ENCODE assay signal across 25 cellular contexts in the genomic region with DNA sequence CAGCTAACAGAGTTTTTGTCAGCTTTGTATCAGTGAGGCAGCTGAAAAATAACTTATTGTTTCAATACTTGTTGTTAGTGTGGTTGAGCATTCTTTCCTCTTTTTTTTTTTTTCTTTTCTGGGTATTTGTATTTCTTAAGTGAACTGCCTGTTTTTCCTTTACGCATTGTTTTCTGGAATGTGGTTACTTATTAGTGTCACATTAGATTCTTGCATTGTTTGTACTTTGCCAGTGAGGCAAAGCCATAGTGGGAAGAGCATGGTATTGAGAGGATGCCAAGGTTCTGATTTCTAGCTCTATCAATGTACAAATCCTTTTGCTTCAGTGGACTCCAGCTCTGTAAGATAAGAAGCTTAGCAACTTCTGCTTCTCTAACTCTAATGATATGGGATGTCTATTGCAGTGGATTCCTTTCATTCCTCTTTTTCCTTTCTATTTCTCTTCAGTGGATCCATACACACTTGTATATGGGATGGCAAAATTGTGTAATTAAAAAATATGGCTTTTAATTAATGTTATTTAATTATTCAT.
"Had no signal": no experiment of that assay in that cellular context is flagged by ENCODE, and none has a peak within 500 bp of the region (broad histone marks: within the 10 kb centered on the region; RNA-seq: fewer than 3 reads in every experiment).

No MANE protein-coding gene starts in this region.

- DNase-seq: activated CD4-positive, alpha-beta T cell treated with anti-CD3 and anti-CD28 coated beads for 1 hour; activated CD4-positive, alpha-beta T cell treated with anti-CD3 and anti-CD28 coated beads, Interleukin-2, amount 50 U/mL, for 1 hour; activated CD8-positive, alpha-beta T cell treated with anti-CD3 and anti-CD28 coated beads, Interleukin-2, amount 10 ng/mL, durations not matched to agents 7 days and 5 days; activated gamma-delta T cell treated with Interleukin-2 at 50 U/mL for 16 hours; activated T-cell treated with anti-CD3 and anti-CD28 coated beads, Interleukin-2, amount 50 U/mL, for 1 hour; adrenal gland; central memory CD4-positive, alpha-beta T cell; effector memory CD4-positive, alpha-beta T cell; gastrocnemius medialis; hippocampal formation; kidney glomerular epithelial cell; left ventricle myocardium inferior; naive thymus-derived CD4-positive, alpha-beta T cell; spleen; stimulated activated CD4-positive, alpha-beta T cell treated with anti-CD3 and anti-CD28 coated beads, Interleukin-4, amount 100 ng/mL, for 1 hour; stimulated activated naive CD8-positive, alpha-beta T cell treated with anti-CD3 and anti-CD28 coated beads, Interleukin-15, Interleukin-2, amounts not matched to agents 100 U/mL and 50 U/mL, for 24 hours; WERI-Rb-1 had no signal

- H3K27me3 Mint-ChIP-seq: activated naive CD8-positive, alpha-beta T cell; naive thymus-derived CD4-positive, alpha-beta T cell had no signal

- H3K27me3 ChIP-seq: adrenal gland, ascending aorta, gastrocnemius medialis, right atrium auricular region, spleen had no signal

- ATAC-seq: activated CD8-positive, alpha-beta T cell treated with anti-CD3 and anti-CD28 coated beads, Interleukin-2, amount 10 ng/mL, durations not matched to agents 7 days and 5 days; esophagus mucosa; gastrocnemius medialis; naive thymus-derived CD4-positive, alpha-beta T cell; stimulated activated naive CD8-positive, alpha-beta T cell treated with anti-CD3 and anti-CD28 coated beads, Interleukin-15, Interleukin-2, amounts not matched to agents 100 U/mL and 50 U/mL, for 24 hours had no signal

- H3K27ac Mint-ChIP-seq: activated CD8-positive, alpha-beta T cell treated with anti-CD3 and anti-CD28 coated beads, Interleukin-2, amount 10 ng/mL, durations not matched to agents 7 days and 5 days; activated naive CD8-positive, alpha-beta T cell; T-helper 1 cell treated with Interleukin-12 subunit alpha and Interleukin-12 subunit beta and Interleukin-4 antibody, amounts not matched to agents 30 μg/mL and 1 μg/mL, for 36 hours had no signal

- H3K4me3 Mint-ChIP-seq: activated CD8-positive, alpha-beta T cell treated with anti-CD3 and anti-CD28 coated beads, Interleukin-2, amount 10 ng/mL, durations not matched to agents 7 days and 5 days had no signal

- FAIRE-seq: colon, endothelial cell of umbilical vein had no signal

- H3K27ac ChIP-seq: adrenal gland, ascending aorta, gastrocnemius medialis, left ventricle myocardium inferior, prostate gland, right atrium auricular region, spleen, WERI-Rb-1 had no signal

- H3K36me3 ChIP-seq: adrenal gland, gastrocnemius medialis, prostate gland, right atrium auricular region had no signal

- H3K4me1 ChIP-seq: prostate gland had no signal

- H3K4me3 ChIP-seq: adrenal gland, ascending aorta, gastrocnemius medialis, left ventricle myocardium inferior, prostate gland, right atrium auricular region, spleen had no signal

- H3K9me3 Mint-ChIP-seq: naive thymus-derived CD4-positive, alpha-beta T cell; T-helper 1 cell treated with Interleukin-12 subunit alpha and Interleukin-12 subunit beta and Interleukin-4 antibody, amounts not matched to agents 30 μg/mL and 1 μg/mL, for 36 hours had no signal
